Comparison of ENCODE assay signal across 8 cellular contexts in genomic region chr16:427295-427694, GRCh38. TPM values are rescaled to one million over a fixed set of nuclear protein-coding genes. Genes with fewer than 3 reads are reported as not detected.
DNase-seq lines count a peak whose midpoint lies in the region; ATAC-seq and TF ChIP-seq lines count a peak whose summit lies in the region.

No MANE protein-coding gene starts in this region.

- H3K9me3 ChIP-seq in HUES6 (ENCODE audit: control insufficient read depth, insufficient read depth, low read depth, low read length): no peaks in the 10 kb centered on the region
- no peaks in the 10 kb centered on the region for H3K9me3 ChIP-seq in mucosa of stomach (ENCODE audit: control insufficient read depth, low read length)

- peaks cover 45% of the 10 kb centered on the region for H3K79me2 ChIP-seq in ACC112 (ENCODE audit: control insufficient read depth, insufficient read depth, low read length, unreplicated experiment)

- H3K27me3 ChIP-seq in ACC112 (ENCODE audit: insufficient read depth, low read length) (no peaks in the 10 kb centered on the region), HUES6 (ENCODE audit: control insufficient read depth, insufficient read depth, low read length) (peaks cover 35% of the 10 kb centered on the region), mucosa of stomach (ENCODE audit: control insufficient read depth, insufficient read depth, low read length) (peaks cover 21% of the 10 kb centered on the region)

- H3K27me3 Mint-ChIP-seq in MCF 10A (ENCODE audit: insufficient read depth, unreplicated experiment): no peaks in the 10 kb centered on the region

- H2AFZ ChIP-seq in ACC112 (ENCODE audit: low read length, unreplicated experiment): no peak overlapping the region

- no peak for TF ChIP-seq CTCF in MCF 10A (IDR thresholded peaks at IDR 0.05; ENCODE audit: unreplicated experiment)

- H3K4me3 ChIP-seq in ACC112 (ENCODE audit: low read depth, low read length): peak overlapping the region; percentile 91
- H3K4me3 ChIP-seq in HUES6 (ENCODE audit: low read depth, low read length): peak overlapping the region; percentile 85
- peak overlapping the region; percentile 25 for H3K4me3 ChIP-seq in mucosa of stomach (ENCODE audit: low read length)

- no peak overlapping the region for H3K27ac Mint-ChIP-seq in MCF 10A (ENCODE audit: low read depth, unreplicated experiment)

- peaks cover 21% of the 10 kb centered on the region for H3K36me3 Mint-ChIP-seq in MCF 10A (ENCODE audit: insufficient read depth, unreplicated experiment)

- no peaks in the 10 kb centered on the region for H3K9me3 Mint-ChIP-seq in MCF 10A (ENCODE audit: unreplicated experiment)

- DNase-seq in MCF 10A (ENCODE audit: unreplicated experiment): no peak
- no peak for DNase-seq in HK-2 (ENCODE audit: unreplicated experiment)

- H3K4me1 ChIP-seq in ACC112 (ENCODE audit: control insufficient read depth, insufficient read depth, low read length, unreplicated experiment) (peaks cover 30% of the 10 kb centered on the region), HUES6 (ENCODE audit: control insufficient read depth, insufficient read depth, low read length) (peaks cover 13% of the 10 kb centered on the region), mucosa of stomach (ENCODE audit: control insufficient read depth, insufficient read depth, low read length) (peaks cover 18% of the 10 kb centered on the region)

- H3K36me3 ChIP-seq in ACC112 (ENCODE audit: insufficient read depth, low read length) (no peaks in the 10 kb centered on the region), HUES6 (ENCODE audit: control insufficient read depth, insufficient read depth, low read length) (0 out of 2 replicates have a peak, but pooled peaks cover 3% of the 10 kb centered on the region), mucosa of stomach (ENCODE audit: control insufficient read depth, insufficient read depth, low read length) (no peaks in the 10 kb centered on the region)

- intact Hi-C loops in MCF 10A (cut with micrococcal nuclease): loop anchor here (10.0 kb wide), 2 partner anchors 68 to 98 kb away; partner anchors contain the start of gene CAPN15

- no peak overlapping the region for H3K9ac ChIP-seq in HUES6 (ENCODE audit: low read length)
- peak overlapping the region; percentile 50 for H3K9ac ChIP-seq in mucosa of stomach (ENCODE audit: low read length)

- H3K4me1 Mint-ChIP-seq in MCF 10A (ENCODE audit: insufficient read depth, unreplicated experiment): peaks cover 42% of the 10 kb centered on the region

- BruUV-seq in MCF 10A (replicated peaks; lab: Mats Ljungman, UMichigan): TSS peak; percentile 51

- H3K4me3 Mint-ChIP-seq in MCF 10A (ENCODE audit: unreplicated experiment): peak overlapping the region; percentile 73

- POLR2A ChIA-PET in MCF 10A (lab: Yijun Ruan, JAX): interaction anchor here (0.7 to 1.1 kb wide), 3 partner anchors 45 to 209 kb away, joined by 3 read pairs; partner anchors contain the start of genes METTL26 and PGAP6

- ATAC-seq in HG03469 (IDR thresholded peaks at IDR 0.05; ENCODE audit: unreplicated experiment) (no peak), HG02759 (IDR thresholded peaks at IDR 0.05; ENCODE audit: unreplicated experiment) (no peak), GM19351 (IDR thresholded peaks at IDR 0.05; ENCODE audit: unreplicated experiment) (no peak)

- no peak overlapping the region for H3K27ac ChIP-seq in ACC112 (ENCODE audit: low read depth, low read length)
- H3K27ac ChIP-seq in HUES6 (ENCODE audit: low read depth, low read length): no peak overlapping the region

- CTCF ChIA-PET in MCF 10A (lab: Yijun Ruan, JAX): interaction anchor here (1.1 kb wide), 1 partner anchor 98 kb away, joined by 3 read pairs; no protein-coding TSS in a partner anchor

RNA-seq across cellular contexts. Expression of gene RAB11FIP3, which starts 1.8 kb away (rescaled TPM):
- total RNA-seq in MCF 10A (2022): 37.5 and 40.6 TPM in 2 replicates

RNA-seq across cellular contexts. Expression of gene DECR2, which starts 25.6 kb away (rescaled TPM):
- total RNA-seq in MCF 10A (2022): 29.0 and 37.2 TPM in 2 replicates

RNA-seq across cellular contexts. Expression of gene NME4, which starts 30.3 kb away (rescaled TPM):
- 71.9 and 76.8 TPM in 2 replicates for total RNA-seq in MCF 10A (2022)

RNA-seq across cellular contexts. Expression of gene PGAP6, which starts 45.5 kb away (rescaled TPM):
- total RNA-seq in MCF 10A (2022): 18.3 and 23.9 TPM in 2 replicates

RNA-seq across cellular contexts. Expression of gene MRPL28, which starts 57.0 kb away (rescaled TPM):
- 105 and 121 TPM in 2 replicates for total RNA-seq in MCF 10A (2022)

Comparison
In these comparisons a context has a peak if more than half of its experiments do, and no peak if none do; other contexts are left out.
1. H3K4me3 ChIP-seq: peak in every context shown above with its lines; median percentile 91 in ACC112; 85 in HUES6; 25 in mucosa of stomach.